8 cellular contexts compared by ENCODE assay signal in the genomic region with DNA sequence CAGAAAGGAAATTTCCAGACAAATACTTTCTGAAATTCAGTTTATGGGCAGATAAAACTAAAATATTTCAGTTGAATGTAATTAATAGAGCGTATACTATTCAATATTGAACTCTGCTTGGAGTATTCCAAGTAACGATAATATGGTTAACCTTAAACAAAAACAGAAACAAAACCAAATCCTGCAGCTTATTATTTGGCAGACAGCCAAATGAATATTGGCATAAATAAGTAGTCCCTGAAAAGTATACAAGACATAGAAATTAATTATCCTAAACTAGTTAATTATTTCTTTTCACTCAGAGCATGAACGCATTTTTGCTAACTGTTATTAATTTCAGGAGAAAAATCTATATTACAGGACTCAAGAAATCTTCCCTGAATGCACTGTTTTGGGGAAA.
"Had no signal": no experiment of that assay in that cellular context is flagged by ENCODE, and none has a peak within 500 bp of the region (broad histone marks: within the 10 kb centered on the region; RNA-seq: fewer than 3 reads in every experiment).

No MANE protein-coding gene starts in this region.

- DNase-seq: GDM1, GF-D8 had no signal

- H3K4me3 ChIP-seq: GM12878 had no signal

- ATAC-seq: GM12878 had no signal

- FAIRE-seq: G401.6, GM12878, GM12891, GM12892, GM18507, GM19239 had no signal
